In the genomic region with DNA sequence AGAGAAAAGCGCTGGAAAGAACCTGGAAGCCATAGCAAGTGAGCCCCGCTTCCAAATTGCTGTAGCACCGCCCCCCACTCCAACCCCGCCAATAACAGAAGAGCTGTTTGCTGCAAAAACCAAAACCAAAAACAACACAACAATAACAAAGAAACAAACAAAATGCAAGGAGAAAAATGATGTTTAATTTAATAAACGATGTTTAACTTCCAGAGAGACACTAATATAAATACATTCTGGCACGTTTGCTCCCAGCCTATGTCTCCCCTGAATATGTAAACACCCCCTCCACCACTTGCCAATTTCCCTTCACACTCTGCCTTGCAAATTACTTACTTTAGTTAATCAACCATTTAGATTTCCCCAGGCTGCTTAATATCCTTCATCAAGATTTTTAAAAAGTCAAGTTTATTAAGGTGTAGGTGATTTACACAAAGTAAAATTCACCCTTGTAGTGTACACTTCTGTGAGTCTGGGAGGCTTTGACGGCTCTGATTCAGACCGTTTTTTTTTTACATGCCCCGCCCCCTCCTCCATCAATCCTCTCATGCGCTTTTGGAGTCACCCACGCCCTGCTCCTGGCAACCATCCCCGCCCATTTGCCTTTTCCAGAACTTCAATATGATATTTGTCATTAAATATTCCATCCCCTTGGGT, we compare ENCODE assay signal across 8 cellular contexts. TPM values are rescaled to one million over a fixed set of nuclear protein-coding genes. Genes with fewer than 3 reads are reported as not detected.
DNase-seq lines count a peak whose midpoint lies in the region; ATAC-seq and TF ChIP-seq lines count a peak whose summit lies in the region.

No MANE protein-coding gene starts in this region.

- ATAC-seq in GM18867 (IDR thresholded peaks at IDR 0.05; ENCODE audit: unreplicated experiment) (peak; percentile 31), Right ventricle myocardium superior (ENCODE audit: poor library complexity) (peak; percentile 73), HG03097 (IDR thresholded peaks at IDR 0.05; ENCODE audit: low FRiP score, unreplicated experiment) (no peak)

- peaks cover 8% of the 10 kb centered on the region for H3K79me2 ChIP-seq in osteoblast (ENCODE audit: insufficient read depth, low read length)

- no peak overlapping the region for H3K27ac ChIP-seq in osteoblast (ENCODE audit: low read depth, low read length)

- no peak for TF ChIP-seq CTCF in AG04449 (IDR thresholded peaks at IDR 0.05; ENCODE audit: insufficient read depth, low read length, missing control alignments)
- no peak for TF ChIP-seq CTCF in osteoblast (IDR thresholded peaks at IDR 0.05; ENCODE audit: extremely low read depth, low read depth, low read length)

- CTCF ChIA-PET in AG04449 (lab: Yijun Ruan, JAX) = interaction anchor here (0.9 to 7.4 kb wide), 17 partner anchors 9 to 420 kb away, joined by 3 to 157 read pairs (median 22); partner anchors contain the start of genes DDX24 and IFI27L1

- intact Hi-C loops in Right ventricle myocardium superior (cut with DNase I) = loop anchor here (5.0 kb wide), 1 partner anchor 48 kb away; the partner anchor contains the start of genes DDX24 and IFI27L1

- H3K4me1 ChIP-seq in adipocyte (ENCODE audit: control insufficient read depth, insufficient read depth, low read length) (peaks cover 2% of the 10 kb centered on the region), osteoblast (ENCODE audit: insufficient read depth, low read length) (peaks cover 14% of the 10 kb centered on the region)

- H3K4me3 ChIP-seq in AG04449 (ENCODE audit: low read depth, low read length) (peak overlapping the region; percentile 73), adipocyte (ENCODE audit: low read length) (peak overlapping the region; percentile 77), osteoblast (ENCODE audit: insufficient read depth, low read length) (peak overlapping the region; percentile 75)

- H3K27me3 ChIP-seq in adipocyte (replicated peaks; ENCODE audit: control insufficient read depth, insufficient read depth, low read length) = no peaks in the 10 kb centered on the region
- peaks cover 7% of the 10 kb centered on the region for H3K27me3 ChIP-seq in osteoblast (ENCODE audit: insufficient read depth, low read length)

- POLR2A ChIA-PET in AG04449 (lab: Yijun Ruan, JAX) = interaction anchor here (1.3 kb wide), 1 partner anchor 49 kb away, joined by 4 read pairs; the partner anchor contains the start of genes DDX24 and IFI27L1

- H3K36me3 ChIP-seq in adipocyte (ENCODE audit: control insufficient read depth, insufficient read depth, low read length, severe bottlenecking) = no peaks in the 10 kb centered on the region
- peaks cover 5% of the 10 kb centered on the region for H3K36me3 ChIP-seq in osteoblast (ENCODE audit: insufficient read depth, low read length)

- peak overlapping the region; percentile 67 for H3K9ac ChIP-seq in adipocyte (ENCODE audit: low read length)

- H3K4me2 ChIP-seq in osteoblast (ENCODE audit: insufficient read depth, low read length) = peak overlapping the region; percentile 98

- no peak for DNase-seq in AG04449 (ENCODE audit: low read depth, low spot score)
- peak; percentile 53 for DNase-seq in NCI-H774 (lab: John Stamatoyannopoulos, UW)
- DNase-seq in adipocyte (ENCODE audit: low read depth) = peak; percentile 82
- peak; percentile 72 for DNase-seq in Right ventricle myocardium superior
- no peak for DNase-seq in osteoblast (ENCODE audit: insufficient read length, low spot score, missing footprints)
- no peak for DNase-seq in HuH-7.5 (ENCODE audit: low spot score)

- H4K20me1 ChIP-seq in osteoblast (ENCODE audit: insufficient read depth, low read length) = no peaks in the 10 kb centered on the region

- no peaks in the 10 kb centered on the region for H3K9me3 ChIP-seq in adipocyte (ENCODE audit: control insufficient read depth, low read length)
- H3K9me3 ChIP-seq in osteoblast (ENCODE audit: low read depth, low read length) = no peaks in the 10 kb centered on the region

- H2AFZ ChIP-seq in osteoblast (ENCODE audit: low read length) = peak overlapping the region; percentile 78

RNA-seq across cellular contexts. Expression of gene IFI27L2, which starts 0.5 kb away (rescaled TPM):
- 50.1 TPM for total RNA-seq in Right ventricle myocardium superior
- 69.5 and 76.7 TPM in 2 replicates for total RNA-seq in osteoblast

RNA-seq across cellular contexts. Expression of gene IFI27, which starts 19.4 kb away (rescaled TPM):
- total RNA-seq in Right ventricle myocardium superior = 132 TPM
- total RNA-seq in osteoblast = 80.7 and 87.8 TPM in 2 replicates

RNA-seq across cellular contexts. Expression of gene PPP4R4, which starts 44.2 kb away (rescaled TPM):
- total RNA-seq in Right ventricle myocardium superior (not detected), osteoblast (under 0.01 and 0.29 TPM in 2 replicates)

RNA-seq across cellular contexts. Expression of gene IFI27L1, which starts 48.8 kb away (rescaled TPM):
- total RNA-seq in Right ventricle myocardium superior (11.6 TPM), osteoblast (9.8 and 11.5 TPM in 2 replicates)

RNA-seq across cellular contexts. Expression of gene DDX24, which starts 48.9 kb away (rescaled TPM):
- total RNA-seq in Right ventricle myocardium superior = 181 TPM
- total RNA-seq in osteoblast = 112 and 134 TPM in 2 replicates

Comparison
In these comparisons a context has a peak if more than half of its experiments do, and no peak if none do; other contexts are left out.
1. DNase-seq: peak in NCI-H774 (single experiment), adipocyte (single experiment) and Right ventricle myocardium superior (single experiment); none in AG04449 (single experiment), osteoblast (single experiment) and HuH-7.5 (single experiment).
2. Peak in every context shown above with its lines, with median percentiles within 50 percentile points of each other: H3K4me3 ChIP-seq.